In genomic region chr17:19346351-19347255, GRCh38 we compare ENCODE assay signal across 10 cellular contexts. TPM values are rescaled to one million over a fixed set of nuclear protein-coding genes. Genes with fewer than 3 reads are reported as not detected.
A peak's percentile ranks its signal among the peaks of the same experiment; 100 is the strongest.
DNase-seq lines count a peak whose midpoint lies in the region; ATAC-seq and TF ChIP-seq lines count a peak whose summit lies in the region.
"Had no signal": no experiment of that assay in that cellular context is flagged by ENCODE, and none has a peak within 500 bp of the region (broad histone marks: within the 10 kb centered on the region; RNA-seq: fewer than 3 reads in every experiment).

No MANE protein-coding gene starts in this region.

- no peaks in the 10 kb centered on the region for H3K27me3 ChIP-seq in adipocyte (replicated peaks; ENCODE audit: control insufficient read depth, insufficient read depth, low read length)
- no peaks in the 10 kb centered on the region for H3K27me3 ChIP-seq in right atrium auricular region
- H3K27me3 ChIP-seq in smooth muscle cell (ENCODE audit: low read depth): no peaks in the 10 kb centered on the region

- H3K36me3 ChIP-seq in adipocyte (ENCODE audit: control insufficient read depth, insufficient read depth, low read length, severe bottlenecking) (no peaks in the 10 kb centered on the region), right atrium auricular region (no peaks in the 10 kb centered on the region), smooth muscle cell (ENCODE audit: low read depth) (no peaks in the 10 kb centered on the region)

- H3K27me3 Mint-ChIP-seq in activated CD8-positive, alpha-beta T cell treated with anti-CD3 and anti-CD28 coated beads for 36 hours: peaks cover 7% of the 10 kb centered on the region

- TF ChIP-seq CTCF in right atrium auricular region (IDR thresholded peaks at IDR 0.05) (no peak), smooth muscle cell (IDR thresholded peaks at IDR 0.05; ENCODE audit: borderline replicate concordance, insufficient read depth, poor library complexity, severe bottlenecking) (no peak)
- TF ChIP-seq CTCF in activated CD8-positive, alpha-beta T cell treated with anti-CD3 and anti-CD28 coated beads for 36 hours (IDR thresholded peaks at IDR 0.05): no peak

- 39% methylated on average over 18 of the region's 19 CpGs for WGBS in smooth muscle cell (ENCODE audit: low lambda C conversion rate)

- CTCF ChIA-PET in activated CD8-positive, alpha-beta T cell treated with anti-CD3 and anti-CD28 coated beads for 36 hours (lab: Charles Lee): no interaction called here

- POLR2A ChIA-PET in activated CD8-positive, alpha-beta T cell treated with anti-CD3 and anti-CD28 coated beads for 36 hours (lab: Charles Lee): no interaction called here

- intact Hi-C loops in activated CD8-positive, alpha-beta T cell treated with anti-CD3 and anti-CD28 coated beads for 36 hours (cut with micrococcal nuclease): no loop called here

- no peak overlapping the region for H2AFZ ChIP-seq in smooth muscle cell (ENCODE audit: low read depth)

- H3K4me3 ChIP-seq in adipocyte (ENCODE audit: low read length) (peak overlapping the region; percentile 12), right atrium auricular region (no peak overlapping the region), smooth muscle cell (no peak overlapping the region)

- H3K36me3 Mint-ChIP-seq in activated CD8-positive, alpha-beta T cell treated with anti-CD3 and anti-CD28 coated beads for 36 hours (ENCODE audit: low read depth): no peaks in the 10 kb centered on the region

- peak overlapping the region; percentile 65 for H3K4me2 ChIP-seq in smooth muscle cell

- H3K27ac ChIP-seq in right atrium auricular region (peak overlapping the region; percentile 78 to 81), smooth muscle cell (ENCODE audit: low read depth) (peak overlapping the region; percentile 70)

- ATAC-seq in HG03439 (IDR thresholded peaks at IDR 0.05; ENCODE audit: unreplicated experiment) (no peak), HG03139 (IDR thresholded peaks at IDR 0.05; ENCODE audit: unreplicated experiment) (no peak)
- no peak for ATAC-seq in activated CD8-positive, alpha-beta T cell treated with anti-CD3 and anti-CD28 coated beads for 36 hours

- peaks cover 25% of the 10 kb centered on the region for H3F3A ChIP-seq in smooth muscle cell (ENCODE audit: low read depth)

- no peak overlapping the region for H3K4me3 Mint-ChIP-seq in activated CD8-positive, alpha-beta T cell treated with anti-CD3 and anti-CD28 coated beads for 36 hours

- H3K4me1 ChIP-seq in adipocyte (ENCODE audit: control insufficient read depth, insufficient read depth, low read length) (peaks cover 46% of the 10 kb centered on the region), right atrium auricular region (peaks cover 0 to 66% of the 10 kb centered on the region in 2 donors), smooth muscle cell (ENCODE audit: low read depth) (peaks cover 12% of the 10 kb centered on the region)

- DNase-seq in DMS53 (lab: John Stamatoyannopoulos, UW) (peak; percentile 53), DMS53 treated with DMSO at 0.1 percent for 48 hours (lab: John Stamatoyannopoulos, UW; ENCODE audit: unreplicated experiment) (no peak), adipocyte (ENCODE audit: low read depth) (peak; percentile 88), right atrium auricular region (ENCODE audit: low spot score) (peak; percentile 93), smooth muscle cell (lab: John Stamatoyannopoulos, UW; ENCODE audit: unreplicated experiment) (peak; percentile 24)
- no peak for DNase-seq in activated CD8-positive, alpha-beta T cell treated with anti-CD3 and anti-CD28 coated beads for 36 hours

- H3K4me1 Mint-ChIP-seq in activated CD8-positive, alpha-beta T cell treated with anti-CD3 and anti-CD28 coated beads for 36 hours (ENCODE audit: low read depth): no peaks in the 10 kb centered on the region

- no peaks in the 10 kb centered on the region for H3K9me3 Mint-ChIP-seq in activated CD8-positive, alpha-beta T cell treated with anti-CD3 and anti-CD28 coated beads for 36 hours

- H3K27ac Mint-ChIP-seq in activated CD8-positive, alpha-beta T cell treated with anti-CD3 and anti-CD28 coated beads for 36 hours: no peak overlapping the region

- peak overlapping the region; percentile 70 for H3K9ac ChIP-seq in adipocyte (ENCODE audit: low read length)
- peak overlapping the region; percentile 66 for H3K9ac ChIP-seq in smooth muscle cell (ENCODE audit: low read depth)

- no peaks in the 10 kb centered on the region for H3K9me3 ChIP-seq in adipocyte (ENCODE audit: control insufficient read depth, low read length)
- H3K9me3 ChIP-seq in right atrium auricular region: no peaks in the 10 kb centered on the region
- no peaks in the 10 kb centered on the region for H3K9me3 ChIP-seq in smooth muscle cell (replicated peaks; ENCODE audit: low read depth)

- H4K20me1 ChIP-seq in smooth muscle cell (ENCODE audit: low read depth): no peaks in the 10 kb centered on the region

- H3K79me2 ChIP-seq in smooth muscle cell (ENCODE audit: low read depth): no peaks in the 10 kb centered on the region

RNA-seq across cellular contexts. Expression of gene B9D1, which starts 15.9 kb away (rescaled TPM):
- total RNA-seq in right atrium auricular region (10 to 100 TPM; 18.7 to 24.6 TPM), smooth muscle cell (21.6 and 21.9 TPM in 2 replicates)
- 30.0 and 45.5 TPM in 2 replicates for polyA plus RNA-seq in smooth muscle cell
- 1 to 10 TPM; 7.2 to 9.4 TPM for total RNA-seq in activated CD8-positive, alpha-beta T cell treated with anti-CD3 and anti-CD28 coated beads for 36 hours

RNA-seq across cellular contexts. Expression of gene MAPK7, which starts 31.7 kb away (rescaled TPM):
- total RNA-seq in right atrium auricular region: 10 to 100 TPM; 15.9 to 17.8 TPM
- total RNA-seq in smooth muscle cell: 9.1 and 14.7 TPM in 2 replicates
- 34.5 and 36.3 TPM in 2 replicates for polyA plus RNA-seq in smooth muscle cell
- 10 to 100 TPM; 25.1 to 27.1 TPM for total RNA-seq in activated CD8-positive, alpha-beta T cell treated with anti-CD3 and anti-CD28 coated beads for 36 hours

RNA-seq across cellular contexts. Expression of gene MFAP4, which starts 40.4 kb away (rescaled TPM):
- total RNA-seq in right atrium auricular region (100 to 1,000 TPM in 1 of 2 donors, 10 to 100 TPM in 1; 78.5 to 104 TPM), smooth muscle cell (580 and 618 TPM in 2 replicates)
- polyA plus RNA-seq in smooth muscle cell: 960 and 1,738 TPM in 2 replicates
- under 1 TPM; 0.47 to 0.70 TPM for total RNA-seq in activated CD8-positive, alpha-beta T cell treated with anti-CD3 and anti-CD28 coated beads for 36 hours
- total RNA-seq: pulmonary artery endothelial cell; T-helper 1 cell treated with Interleukin-12 subunit alpha and Interleukin-12 subunit beta and Interleukin-4 antibody, amounts not matched to agents 30 ng/mL and 1 ng/mL, for 36 hours had no signal

Comparison
In these comparisons a context has a peak if more than half of its experiments do, and no peak if none do; other contexts are left out.
1. DNase-seq: peak in DMS53 (single experiment), adipocyte (single experiment), right atrium auricular region (single experiment) and smooth muscle cell (single experiment); none in DMS53 treated with DMSO at 0.1 percent for 48 hours (single experiment) and activated CD8-positive, alpha-beta T cell treated with anti-CD3 and anti-CD28 coated beads for 36 hours (single experiment).
2. RNA of gene MFAP4, which starts 40.4 kb away (total RNA-seq): 580 to 618 TPM in smooth muscle cell and 78.5 to 104 TPM in right atrium auricular region; 0.47 to 0.70 TPM in activated CD8-positive, alpha-beta T cell treated with anti-CD3 and anti-CD28 coated beads for 36 hours; every median in the first group is over 10 times any median in the second.